ENCODE assay signal across 8 cellular contexts in genomic region chr17:41695954-41696720, GRCh38.
DNase-seq lines count a peak whose midpoint lies in the region; ATAC-seq lines count a peak whose summit lies in the region.

No MANE protein-coding gene starts in this region.

- no peak overlapping the region for H3K9ac ChIP-seq in mucosa of rectum (ENCODE audit: low read depth in 1 of 2, low read length in 2 of 2)

- H3K4me3 Mint-ChIP-seq in stimulated activated naive B cell treated with anti-CD40 and anti-IgM and Interleukin-4, amounts not matched to agents 10 μg/mL and 1 μg/mL and 100 μg/mL, for 72 hours, result no peak overlapping the region

- H3K9me3 ChIP-seq in mucosa of rectum (ENCODE audit: control insufficient read depth in 2 of 2, low read length in 2 of 2), result no peaks in the 10 kb centered on the region

- peaks cover 0 to 9% of the 10 kb centered on the region in 2 donors for H3K4me1 ChIP-seq in mucosa of rectum (ENCODE audit: control insufficient read depth in 2 of 2, insufficient read depth in 2 of 2, low read length in 2 of 2)

- H3K27ac Mint-ChIP-seq in stimulated activated naive B cell treated with anti-CD40 and anti-IgM and Interleukin-4, amounts not matched to agents 10 μg/mL and 1 μg/mL and 100 μg/mL, for 72 hours, result no peak overlapping the region

- H3K27me3 ChIP-seq in mucosa of rectum (ENCODE audit: control insufficient read depth in 2 of 2, insufficient read depth in 2 of 2, low read length in 2 of 2), result no peaks in the 10 kb centered on the region

- H3K36me3 Mint-ChIP-seq in stimulated activated naive B cell treated with anti-CD40 and anti-IgM and Interleukin-4, amounts not matched to agents 10 μg/mL and 1 μg/mL and 100 μg/mL, for 72 hours, result peaks cover 24 to 38% of the 10 kb centered on the region in 2 donors

- peaks cover 28 to 37% of the 10 kb centered on the region in 2 donors for H3K36me3 ChIP-seq in mucosa of rectum (ENCODE audit: control insufficient read depth in 2 of 2, insufficient read depth in 2 of 2, low read length in 2 of 2)

- H3K4me3 ChIP-seq in mucosa of rectum (ENCODE audit: low read length in 2 of 2), result no peak overlapping the region

- peak overlapping the region; percentile 5 to 30 for H3K27ac ChIP-seq in mucosa of rectum (ENCODE audit: low read depth in 2 of 2, low read length in 2 of 2)

- DNase-seq in AG20443 (ENCODE audit: low spot score) (peak; percentile 87), HCEC 1CT (peak; percentile 79), NCI-H82 (lab: John Stamatoyannopoulos, UW) (peak; percentile 88)
- peak; percentile 65 to 76 for DNase-seq in activated CD4-positive, alpha-beta T cell treated with anti-CD3 and anti-CD28 coated beads, Interleukin-2, amount 50 U/mL, for 48 hours
- DNase-seq in effector CD4-positive, alpha-beta T cell, result peak; percentile 79
- DNase-seq in stimulated activated naive B cell treated with anti-CD40 and anti-IgM and Interleukin-4, amounts not matched to agents 10 μg/mL and 1 μg/mL and 100 μg/mL, for 72 hours, result peak; percentile 40

- peak; percentile 51 to 75 for ATAC-seq in stimulated activated naive B cell treated with anti-CD40 and anti-IgM and Interleukin-4, amounts not matched to agents 10 μg/mL and 1 μg/mL and 100 μg/mL, for 72 hours (replicated peaks)
- no peak for ATAC-seq in HG03039 (IDR thresholded peaks at IDR 0.05; ENCODE audit: unreplicated experiment)

- H3K9me3 Mint-ChIP-seq in stimulated activated naive B cell treated with anti-CD40 and anti-IgM and Interleukin-4, amounts not matched to agents 10 μg/mL and 1 μg/mL and 100 μg/mL, for 72 hours, result no peaks in the 10 kb centered on the region

- H3K27me3 Mint-ChIP-seq in stimulated activated naive B cell treated with anti-CD40 and anti-IgM and Interleukin-4, amounts not matched to agents 10 μg/mL and 1 μg/mL and 100 μg/mL, for 72 hours, result no peaks in the 10 kb centered on the region

- H3K4me1 Mint-ChIP-seq in stimulated activated naive B cell treated with anti-CD40 and anti-IgM and Interleukin-4, amounts not matched to agents 10 μg/mL and 1 μg/mL and 100 μg/mL, for 72 hours, result peaks cover 19 to 24% of the 10 kb centered on the region in 2 donors
